In genomic region chr4:141636077-141636770, GRCh38 we compare ENCODE assay signal across 8 cellular contexts. TPM values are rescaled to one million over a fixed set of nuclear protein-coding genes. Genes with fewer than 3 reads are reported as not detected.
A peak's percentile ranks its signal among the peaks of the same experiment; 100 is the strongest.
DNase-seq lines count a peak whose midpoint lies in the region; ATAC-seq and TF ChIP-seq lines count a peak whose summit lies in the region.

IL15 (plus strand) TSS chr4:141636583; CDS start chr4:141719465, 82,882 bp downstream.

- peak within 1 kb of the TSS; percentile 89 to 96 (median 92) for H3K27ac ChIP-seq in esophagus squamous epithelium

- ATAC-seq in GM18508 (IDR thresholded peaks at IDR 0.05; ENCODE audit: insufficient read depth, unreplicated experiment): peak; percentile 43
- ATAC-seq in HG02610 (IDR thresholded peaks at IDR 0.05; ENCODE audit: unreplicated experiment): peak; percentile 71
- peak; percentile 90 to 92 (median 91) for ATAC-seq in natural killer cell
- ATAC-seq in stimulated activated naive CD8-positive, alpha-beta T cell treated with anti-CD3 and anti-CD28 coated beads, Interleukin-15, amount 100 ng/mL, for 72 hours: peak; percentile 87

- peaks cover 33% of the 10 kb centered on the region for H3K27me3 Mint-ChIP-seq in activated T-cell treated with anti-CD3 and anti-CD28 coated beads, Interleukin-2, amount 50 U/mL, for 24 hours
- no peaks in the 10 kb centered on the region for H3K27me3 Mint-ChIP-seq in natural killer cell (ENCODE audit: low read depth in 2 of 2)
- H3K27me3 Mint-ChIP-seq in stimulated activated naive CD8-positive, alpha-beta T cell treated with anti-CD3 and anti-CD28 coated beads, Interleukin-15, amount 100 ng/mL, for 72 hours: peaks cover 30% of the 10 kb centered on the region

- peaks cover 0 to 46% (median 10%) of the 10 kb centered on the region in 3 donors for H3K4me1 ChIP-seq in esophagus squamous epithelium

- TF ChIP-seq CTCF in esophagus squamous epithelium (IDR thresholded peaks at IDR 0.05) (peak in 1 of 6 experiments; percentile 37), natural killer cell (IDR thresholded peaks at IDR 0.05) (no peak)

- 2 to 3% methylated on average over 5 to 15 of the region's 43 CpGs for WGBS in esophagus squamous epithelium, 2 donors

- DNase-seq in NCI-H345 (lab: John Stamatoyannopoulos, UW) (peak; percentile 50), esophagus squamous epithelium (lab: John Stamatoyannopoulos, UW) (peak; percentile 22), natural killer cell (peak; percentile 53), HUDEP-2 (lab: John Stamatoyannopoulos, UW; ENCODE audit: unreplicated experiment in 76 of 76) (no peak)
- peak; percentile 78 for DNase-seq in activated T-cell treated with anti-CD3 and anti-CD28 coated beads, Interleukin-2, amount 50 U/mL, for 24 hours
- DNase-seq in stimulated activated naive CD8-positive, alpha-beta T cell treated with anti-CD3 and anti-CD28 coated beads, Interleukin-15, amount 100 ng/mL, for 72 hours: peak; percentile 57 to 65

- TF ChIP-seq POLR2A in esophagus squamous epithelium (IDR thresholded peaks at IDR 0.05): peak in 1 of 4 donors; percentile 8

- H3K36me3 Mint-ChIP-seq in activated T-cell treated with anti-CD3 and anti-CD28 coated beads, Interleukin-2, amount 50 U/mL, for 24 hours (ENCODE audit: low read depth): peaks cover 2% of the 10 kb centered on the region
- no peaks in the 10 kb centered on the region for H3K36me3 Mint-ChIP-seq in natural killer cell

- peaks cover 22% of the 10 kb centered on the region for H3K4me1 Mint-ChIP-seq in activated T-cell treated with anti-CD3 and anti-CD28 coated beads, Interleukin-2, amount 50 U/mL, for 24 hours (ENCODE audit: low read depth)
- H3K4me1 Mint-ChIP-seq in natural killer cell: peaks cover 26 to 43% of the 10 kb centered on the region in 2 donors
- H3K4me1 Mint-ChIP-seq in stimulated activated naive CD8-positive, alpha-beta T cell treated with anti-CD3 and anti-CD28 coated beads, Interleukin-15, amount 100 ng/mL, for 72 hours: peaks cover 14% of the 10 kb centered on the region

- intact Hi-C loops in esophagus squamous epithelium (cut with DNase I) (no loop called here), natural killer cell (cut with micrococcal nuclease) (no loop called here)

- H3K9me3 ChIP-seq in esophagus squamous epithelium: no peaks in the 10 kb centered on the region

- peak within 1 kb of the TSS; percentile 75 to 94 (median 87) for H3K4me3 ChIP-seq in esophagus squamous epithelium

- H3K9me3 Mint-ChIP-seq in activated T-cell treated with anti-CD3 and anti-CD28 coated beads, Interleukin-2, amount 50 U/mL, for 24 hours: no peaks in the 10 kb centered on the region
- H3K9me3 Mint-ChIP-seq in natural killer cell: no peaks in the 10 kb centered on the region
- H3K9me3 Mint-ChIP-seq in stimulated activated naive CD8-positive, alpha-beta T cell treated with anti-CD3 and anti-CD28 coated beads, Interleukin-15, amount 100 ng/mL, for 72 hours: no peaks in the 10 kb centered on the region

- H3K4me3 Mint-ChIP-seq in activated T-cell treated with anti-CD3 and anti-CD28 coated beads, Interleukin-2, amount 50 U/mL, for 24 hours: peak within 1 kb of the TSS; percentile 89
- peak within 1 kb of the TSS; percentile 100 for H3K4me3 Mint-ChIP-seq in natural killer cell
- H3K4me3 Mint-ChIP-seq in stimulated activated naive CD8-positive, alpha-beta T cell treated with anti-CD3 and anti-CD28 coated beads, Interleukin-15, amount 100 ng/mL, for 72 hours: peak within 1 kb of the TSS; percentile 85 to 100

- H3K27ac Mint-ChIP-seq in activated T-cell treated with anti-CD3 and anti-CD28 coated beads, Interleukin-2, amount 50 U/mL, for 24 hours: peak within 1 kb of the TSS; percentile 78
- peak within 1 kb of the TSS; percentile 85 to 94 for H3K27ac Mint-ChIP-seq in natural killer cell
- peak within 1 kb of the TSS; percentile 86 to 97 for H3K27ac Mint-ChIP-seq in stimulated activated naive CD8-positive, alpha-beta T cell treated with anti-CD3 and anti-CD28 coated beads, Interleukin-15, amount 100 ng/mL, for 72 hours

- no peaks in the 10 kb centered on the region for H3K36me3 ChIP-seq in esophagus squamous epithelium

- no peaks in the 10 kb centered on the region for H3K27me3 ChIP-seq in esophagus squamous epithelium

RNA-seq across cellular contexts. Expression of gene IL15, which starts in this region (rescaled TPM):
- 1 to 10 TPM in 3 of 4 donors, under 1 TPM in 1; 0.91 to 5.9 (median 2.6) TPM for total RNA-seq in esophagus squamous epithelium
- 1 to 10 TPM; 6.0 to 8.1 (median 7.8) TPM for total RNA-seq in natural killer cell

Comparison
In these comparisons a context has a peak if more than half of its experiments do, and no peak if none do; other contexts are left out.
1. DNase-seq: peak in NCI-H345 (single experiment), activated T-cell treated with anti-CD3 and anti-CD28 coated beads, Interleukin-2, amount 50 U/mL, for 24 hours (single experiment), esophagus squamous epithelium (single experiment), natural killer cell (single experiment) and stimulated activated naive CD8-positive, alpha-beta T cell treated with anti-CD3 and anti-CD28 coated beads, Interleukin-15, amount 100 ng/mL, for 72 hours (2 of 2); none in HUDEP-2 (0 of 76).
2. Peak in every context shown above with its lines, with median percentiles within 50 percentile points of each other: ATAC-seq, H3K27ac Mint-ChIP-seq and H3K4me3 Mint-ChIP-seq.